In genomic region chr6:49462071-49462470, GRCh38 we compare ENCODE assay signal across 9 cellular contexts. TPM values are rescaled to one million over a fixed set of nuclear protein-coding genes. Genes with fewer than 3 reads are reported as not detected.
DNase-seq lines count a peak whose midpoint lies in the region; ATAC-seq and TF ChIP-seq lines count a peak whose summit lies in the region.
"Had no signal": no experiment of that assay in that cellular context is flagged by ENCODE, and none has a peak within 500 bp of the region (broad histone marks: within the 10 kb centered on the region; RNA-seq: fewer than 3 reads in every experiment).

No MANE protein-coding gene starts in this region.

- H3K9ac ChIP-seq in GM23248, result peak overlapping the region; percentile 96
- peak overlapping the region; percentile 92 for H3K9ac ChIP-seq in SK-N-MC (ENCODE audit: insufficient read length)
- H3K9ac ChIP-seq in skeletal muscle satellite cell (ENCODE audit: low read depth, low read length), result peak overlapping the region; percentile 93

- H3K27ac ChIP-seq in GM23248 (peak overlapping the region; percentile 78), SK-N-MC (no peak overlapping the region)

- H3K36me3 ChIP-seq in GM23248 (ENCODE audit: low read depth) (peaks cover 15% of the 10 kb centered on the region), SK-N-MC (ENCODE audit: insufficient read depth, low read length) (peaks cover 15% of the 10 kb centered on the region), skeletal muscle satellite cell (ENCODE audit: insufficient read depth, low read length) (no peaks in the 10 kb centered on the region)

- in situ Hi-C loops in GM23248 (cut with MboI), result no loop called here

- H3K27me3 ChIP-seq in GM23248 (replicated peaks; ENCODE audit: insufficient read depth) (no peaks in the 10 kb centered on the region), skeletal muscle satellite cell (ENCODE audit: control insufficient read depth, insufficient read depth, low read length) (no peaks in the 10 kb centered on the region)

- H3K9me2 ChIP-seq in GM23248 (ENCODE audit: insufficient read depth), result no peaks in the 10 kb centered on the region

- peaks cover 75% of the 10 kb centered on the region for H3K79me2 ChIP-seq in GM23248 (ENCODE audit: insufficient read depth)

- DNase-seq in GM23248 (peak; percentile 61), SK-N-MC (ENCODE audit: low read depth, low spot score) (no peak), fibroblast of villous mesenchyme (ENCODE audit: low read depth) (peak; percentile 39), amniotic stem cell (lab: John Stamatoyannopoulos, UW) (no peak), mucosa of gallbladder (ENCODE audit: low spot score) (no peak)

- H4K20me1 ChIP-seq in GM23248 (ENCODE audit: insufficient read depth), result no peaks in the 10 kb centered on the region

- TF ChIP-seq CTCF in fibroblast of villous mesenchyme (IDR thresholded peaks at IDR 0.05; ENCODE audit: insufficient read depth, low read depth, low read length), result no peak

- H2AFZ ChIP-seq in GM23248, result peak overlapping the region; percentile 100

- WGBS in GM23248 (ENCODE audit: low coverage in 1 of 2, low lambda C conversion rate in 2 of 2, missing lambda C conversion rate in 2 of 2), 2 experiments, result 42 to 49% methylated on average over 3 of the region's 3 CpGs

- H3K4me3 ChIP-seq in GM23248, result peak overlapping the region; percentile 99
- peak overlapping the region; percentile 95 for H3K4me3 ChIP-seq in SK-N-MC
- peak overlapping the region; percentile 99 for H3K4me3 ChIP-seq in fibroblast of villous mesenchyme (ENCODE audit: low read depth, low read length)
- H3K4me3 ChIP-seq in skeletal muscle satellite cell (ENCODE audit: low read length), result peak overlapping the region; percentile 86

- peaks cover 19% of the 10 kb centered on the region for H3K4me1 ChIP-seq in GM23248 (ENCODE audit: insufficient read depth)
- peaks cover 6% of the 10 kb centered on the region for H3K4me1 ChIP-seq in skeletal muscle satellite cell (ENCODE audit: control insufficient read depth, insufficient read depth, low read length)

- ATAC-seq in HG02610 (IDR thresholded peaks at IDR 0.05; ENCODE audit: unreplicated experiment) (no peak), GM21381 (IDR thresholded peaks at IDR 0.05; ENCODE audit: unreplicated experiment) (no peak)

- H3F3A ChIP-seq in GM23248 (ENCODE audit: insufficient read depth), result no peaks in the 10 kb centered on the region

- H3K4me2 ChIP-seq in GM23248 (ENCODE audit: unreplicated experiment) (peak overlapping the region; percentile 96), skeletal muscle satellite cell (ENCODE audit: low read length) (peak overlapping the region; percentile 87)

- no peaks in the 10 kb centered on the region for H3K9me3 ChIP-seq in GM23248 (ENCODE audit: low read depth)
- no peaks in the 10 kb centered on the region for H3K9me3 ChIP-seq in SK-N-MC (ENCODE audit: low read depth, low read length)
- H3K9me3 ChIP-seq in skeletal muscle satellite cell (replicated peaks; ENCODE audit: low read length), result no peaks in the 10 kb centered on the region

RNA-seq across cellular contexts. Expression of gene MMUT, which starts 1.0 kb away (rescaled TPM):
- 8.0 and 10.5 TPM in 2 replicates for total RNA-seq in GM23248 (2014; rRNA removed; shearing (Covaris generic))
- 20.7 and 21.7 TPM in 2 replicates for polyA plus RNA-seq in GM23248 (2016; fragmentation: Nextera tagmentation; extraction: Ambion mirVana)
- total RNA-seq in fibroblast of villous mesenchyme (12.9 and 16.0 TPM in 2 replicates), mucosa of gallbladder (31.5 TPM)
- 13.1 and 15.0 TPM in 2 replicates for total RNA-seq in skeletal muscle satellite cell (2012; rRNA removed)

RNA-seq across cellular contexts. Expression of gene CENPQ, which starts 1.1 kb away (rescaled TPM):
- 4.0 and 10.8 TPM in 2 replicates for total RNA-seq in GM23248 (2014; rRNA removed; shearing (Covaris generic))
- polyA plus RNA-seq in GM23248 (2016; fragmentation: Nextera tagmentation; extraction: Ambion mirVana), result 8.4 and 8.9 TPM in 2 replicates
- 4.5 and 7.8 TPM in 2 replicates for total RNA-seq in fibroblast of villous mesenchyme
- total RNA-seq in skeletal muscle satellite cell (2012; rRNA removed), result 6.3 and 9.2 TPM in 2 replicates
- 3.5 TPM for total RNA-seq in mucosa of gallbladder

RNA-seq across cellular contexts. Expression of gene GLYATL3, which starts 37.7 kb away (rescaled TPM):
- not detected in 2 replicates for total RNA-seq in GM23248 (2014; rRNA removed; shearing (Covaris generic))
- not detected in 2 replicates for polyA plus RNA-seq in GM23248 (2016; fragmentation: Nextera tagmentation; extraction: Ambion mirVana)
- total RNA-seq in fibroblast of villous mesenchyme (not detected in 2 replicates), mucosa of gallbladder (not detected)
- total RNA-seq in skeletal muscle satellite cell (2012; rRNA removed), result not detected in 2 replicates
- total RNA-seq: M059J had no signal

Comparison
In these comparisons a context has a peak if more than half of its experiments do, and no peak if none do; other contexts are left out.
1. DNase-seq: peak in GM23248 (single experiment) and fibroblast of villous mesenchyme (single experiment); none in SK-N-MC (single experiment), amniotic stem cell (single experiment) and mucosa of gallbladder (single experiment).
2. Peak in every context shown above with its lines, with median percentiles within 50 percentile points of each other: H3K4me3 ChIP-seq and H3K9ac ChIP-seq.